32 cellular contexts compared by ENCODE assay signal in the genomic region with DNA sequence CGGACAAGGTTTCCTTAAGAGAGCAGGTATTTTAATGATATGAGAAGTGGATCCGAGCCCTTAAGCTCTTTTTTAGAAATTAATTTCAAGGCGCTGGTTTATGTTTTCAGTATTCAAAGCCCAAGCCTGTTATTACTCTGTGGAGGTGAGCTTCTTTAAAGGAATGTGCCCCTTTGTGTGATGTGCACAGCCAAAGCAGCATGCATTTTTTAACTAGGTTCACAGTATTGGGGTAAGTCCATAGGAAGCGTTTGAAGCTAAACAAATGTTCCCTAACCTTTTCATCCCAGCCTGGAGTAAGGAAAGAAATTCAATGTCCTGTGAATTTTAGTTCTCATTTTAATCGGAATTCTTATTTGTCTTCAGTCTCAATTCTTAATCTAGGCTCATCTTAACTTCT.
"Had no signal": no experiment of that assay in that cellular context is flagged by ENCODE, and none has a peak within 500 bp of the region (broad histone marks: within the 10 kb centered on the region; RNA-seq: fewer than 3 reads in every experiment).

No MANE protein-coding gene starts in this region.

- H3K27me3 Mint-ChIP-seq: stimulated activated memory B cell treated with anti-CD40 and anti-IgM and Interleukin-4, amounts not matched to agents 10 μg/mL and 1 μg/mL and 100 μg/mL, for 72 hours; stimulated activated naive CD8-positive, alpha-beta T cell treated with anti-CD3 and anti-CD28 coated beads, Interleukin-15, amount 100 ng/mL, for 72 hours had no signal

- H3K4me3 Mint-ChIP-seq: naive thymus-derived CD8-positive, alpha-beta T cell; natural killer cell treated with Interleukin-12 subunit alpha and Interleukin-12 subunit beta and Interleukin-15 and Interleukin-18, amount 100 ng/mL, for 72 hours; nephron progenitor cell; neural crest cell; stimulated activated memory B cell treated with anti-CD40 and anti-IgM and Interleukin-4, amounts not matched to agents 10 μg/mL and 1 μg/mL and 100 μg/mL, for 72 hours; stimulated activated naive CD8-positive, alpha-beta T cell treated with anti-CD3 and anti-CD28 coated beads, Interleukin-15, amount 100 ng/mL, for 72 hours; type B pancreatic cell had no signal

- H3K27ac Mint-ChIP-seq: naive thymus-derived CD8-positive, alpha-beta T cell; natural killer cell treated with Interleukin-12 subunit alpha and Interleukin-12 subunit beta and Interleukin-15 and Interleukin-18, amount 100 ng/mL, for 72 hours; nephron progenitor cell; progenitor cell of endocrine pancreas; stimulated activated memory B cell treated with anti-CD40 and anti-IgM and Interleukin-4, amounts not matched to agents 10 μg/mL and 1 μg/mL and 100 μg/mL, for 72 hours; stimulated activated naive CD8-positive, alpha-beta T cell treated with anti-CD3 and anti-CD28 coated beads, Interleukin-15, amount 100 ng/mL, for 72 hours; type B pancreatic cell had no signal

- H3K9ac ChIP-seq: parathyroid adenoma had no signal

- H3K27me3 ChIP-seq: ovary, right lobe of liver, sigmoid colon, spleen, suprapubic skin, testis, tibial artery, transverse colon, upper lobe of right lung, uterus had no signal

- H3K27ac ChIP-seq: ovary, parathyroid adenoma, psoas muscle, right lobe of liver, sigmoid colon, spleen, suprapubic skin, tibial artery, transverse colon, upper lobe of right lung, uterus had no signal

- H3K9me3 ChIP-seq: ovary, psoas muscle, right lobe of liver, sigmoid colon, suprapubic skin, testis, tibial artery, transverse colon, upper lobe of right lung, uterus had no signal

- H2AFZ ChIP-seq: parathyroid adenoma had no signal

- H3K4me3 ChIP-seq: ovary, psoas muscle, right lobe of liver, sigmoid colon, spleen, suprapubic skin, testis, tibial artery, transverse colon, upper lobe of right lung, uterus had no signal

- ATAC-seq: naive thymus-derived CD8-positive, alpha-beta T cell; natural killer cell treated with Interleukin-12 subunit alpha and Interleukin-12 subunit beta and Interleukin-15 and Interleukin-18, amount 100 ng/mL, for 72 hours; psoas muscle; right cardiac atrium; right lobe of liver; stimulated activated memory B cell treated with anti-CD40 and anti-IgM and Interleukin-4, amounts not matched to agents 10 μg/mL and 1 μg/mL and 100 μg/mL, for 72 hours; stimulated activated naive CD8-positive, alpha-beta T cell treated with anti-CD3 and anti-CD28 coated beads, Interleukin-15, amount 100 ng/mL, for 72 hours; stimulated activated naive CD8-positive, alpha-beta T cell treated with anti-CD3 and anti-CD28 coated beads, Interleukin-15, Interleukin-2, amounts not matched to agents 100 U/mL and 50 U/mL, for 24 hours; upper lobe of right lung had no signal

- H3K4me1 Mint-ChIP-seq: naive thymus-derived CD8-positive, alpha-beta T cell; nephron progenitor cell; neural crest cell; stimulated activated memory B cell treated with anti-CD40 and anti-IgM and Interleukin-4, amounts not matched to agents 10 μg/mL and 1 μg/mL and 100 μg/mL, for 72 hours; stimulated activated naive CD8-positive, alpha-beta T cell treated with anti-CD3 and anti-CD28 coated beads, Interleukin-15, amount 100 ng/mL, for 72 hours had no signal

- H3K4me1 ChIP-seq: parathyroid adenoma, psoas muscle, right lobe of liver had no signal

- H3K79me2 ChIP-seq: parathyroid adenoma had no signal

- H3K36me3 Mint-ChIP-seq: naive thymus-derived CD8-positive, alpha-beta T cell; natural killer cell treated with Interleukin-12 subunit alpha and Interleukin-12 subunit beta and Interleukin-15 and Interleukin-18, amount 100 ng/mL, for 72 hours; stimulated activated memory B cell treated with anti-CD40 and anti-IgM and Interleukin-4, amounts not matched to agents 10 μg/mL and 1 μg/mL and 100 μg/mL, for 72 hours; type B pancreatic cell had no signal

- H3K9me3 Mint-ChIP-seq: naive thymus-derived CD8-positive, alpha-beta T cell; natural killer cell treated with Interleukin-12 subunit alpha and Interleukin-12 subunit beta and Interleukin-15 and Interleukin-18, amount 100 ng/mL, for 72 hours; neural crest cell; stimulated activated naive CD8-positive, alpha-beta T cell treated with anti-CD3 and anti-CD28 coated beads, Interleukin-15, amount 100 ng/mL, for 72 hours; type B pancreatic cell had no signal

- DNase-seq: naive thymus-derived CD8-positive, alpha-beta T cell; nephron progenitor cell; occipital lobe; ovary; posterior cingulate gyrus; psoas muscle; right cardiac atrium; right lobe of liver; sigmoid colon; small intestine; spleen; stimulated activated CD4-positive, alpha-beta T cell treated with anti-CD3 and anti-CD28 coated beads, Interleukin-12 subunit alpha, Interleukin-12 subunit beta, amount 100 ng/mL, for 4 hours; stimulated activated CD4-positive, alpha-beta T cell treated with anti-CD3 and anti-CD28 coated beads, Interleukin-1b, Interleukin-23, amount 100 ng/mL, for 48 hours; stimulated activated CD4-positive, alpha-beta T cell treated with anti-CD3 and anti-CD28 coated beads, Interleukin-4, amount 100 ng/mL, for 1 hour; stimulated activated CD4-positive, alpha-beta T cell treated with anti-CD3 and anti-CD28 coated beads, Interleukin-4, amount 100 ng/mL, for 4 hours; stimulated activated CD8-positive, alpha-beta memory T cell treated with anti-CD3 and anti-CD28 coated beads, Interleukin-4, amount 100 ng/mL, for 48 hours; stimulated activated naive CD4-positive, alpha-beta T cell; stimulated activated naive CD8-positive, alpha-beta T cell treated with anti-CD3 and anti-CD28 coated beads, Interleukin-15, amount 100 ng/mL, for 72 hours; stimulated activated naive CD8-positive, alpha-beta T cell treated with anti-CD3 and anti-CD28 coated beads, Interleukin-15, Interleukin-2, amounts not matched to agents 100 U/mL and 50 U/mL, for 24 hours; substantia nigra; testis; tibial artery; transverse colon; upper lobe of right lung; uterus had no signal

- H3K36me3 ChIP-seq: ovary, right lobe of liver, sigmoid colon, spleen, suprapubic skin, tibial artery, transverse colon, upper lobe of right lung, uterus had no signal
